ENCODE assay signal across 8 cellular contexts in genomic region chr2:30287857-30288513, GRCh38. TPM values are rescaled to one million over a fixed set of nuclear protein-coding genes. Genes with fewer than 3 reads are reported as not detected.
A peak's percentile ranks its signal among the peaks of the same experiment; 100 is the strongest.
DNase-seq lines count a peak whose midpoint lies in the region; ATAC-seq and TF ChIP-seq lines count a peak whose summit lies in the region.

No MANE protein-coding gene starts in this region.

- H3K4me3 ChIP-seq in Peyer's patch (peak overlapping the region in 1 of 4 donors; percentile 4), aorta (ENCODE audit: low read length in 2 of 2) (no peak overlapping the region)

- H3K27me3 Mint-ChIP-seq in IgD-negative memory B cell, result no peaks in the 10 kb centered on the region
- H3K27me3 Mint-ChIP-seq in immature natural killer cell (ENCODE audit: low read depth in 3 of 3), result peaks cover 0 to 5% (median 0%) of the 10 kb centered on the region in 3 donors

- intact Hi-C loops in aorta (cut with DNase I), result no loop called here

- H3K4me3 Mint-ChIP-seq in IgD-negative memory B cell, result peak overlapping the region; percentile 54 to 88 (median 78)
- H3K4me3 Mint-ChIP-seq in immature natural killer cell, result peak overlapping the region; percentile 42 to 75 (median 59)

- H3K9me3 ChIP-seq in Peyer's patch (no peaks in the 10 kb centered on the region), aorta (ENCODE audit: control insufficient read depth, low read length) (no peaks in the 10 kb centered on the region)

- 82 to 87% methylated on average over 4 of the region's 4 CpGs for WGBS in aorta, 2 donors

- peaks cover 3% of the 10 kb centered on the region for H3K36me3 Mint-ChIP-seq in IgD-negative memory B cell
- H3K36me3 Mint-ChIP-seq in immature natural killer cell, result no peaks in the 10 kb centered on the region

- H3K27ac Mint-ChIP-seq in IgD-negative memory B cell (peak overlapping the region; percentile 9 to 95 (median 76)), immature natural killer cell (peak overlapping the region; percentile 18 to 80 (median 50))

- H3K4me1 Mint-ChIP-seq in IgD-negative memory B cell, result peaks cover 47 to 60% (median 58%) of the 10 kb centered on the region in 3 donors
- peaks cover 28 to 38% of the 10 kb centered on the region in 2 donors for H3K4me1 Mint-ChIP-seq in immature natural killer cell

- H3K27me3 ChIP-seq in Peyer's patch, result no peaks in the 10 kb centered on the region
- H3K27me3 ChIP-seq in aorta (ENCODE audit: control insufficient read depth in 1 of 2, insufficient read depth in 2 of 2, low read length in 1 of 2), result no peaks in the 10 kb centered on the region

- peak overlapping the region in 2 of 4 donors; percentile 18 to 77 for H3K27ac ChIP-seq in Peyer's patch
- no peak overlapping the region for H3K27ac ChIP-seq in aorta (ENCODE audit: low read depth in 1 of 2, low read length in 2 of 2)

- H3K4me1 ChIP-seq in Peyer's patch (peaks cover 0 to 8% (median 2%) of the 10 kb centered on the region in 4 donors), aorta (ENCODE audit: control insufficient read depth in 1 of 2, insufficient read depth in 2 of 2, low read length in 2 of 2) (no peaks in the 10 kb centered on the region)

- no peak for TF ChIP-seq POLR2A in Peyer's patch (IDR thresholded peaks at IDR 0.05)

- H3K36me3 ChIP-seq in Peyer's patch (no peaks in the 10 kb centered on the region), aorta (ENCODE audit: control insufficient read depth in 1 of 2, insufficient read depth in 2 of 2, low read length in 1 of 2) (no peaks in the 10 kb centered on the region)

- TF ChIP-seq CTCF in Peyer's patch (IDR thresholded peaks at IDR 0.05), result no peak

- peak in 1 of 3 donors; percentile 6 for DNase-seq in immature natural killer cell
- DNase-seq in Peyer's patch, result no peak
- no peak for DNase-seq in 8988T
- DNase-seq in glomerular visceral epithelial cell (ENCODE audit: extremely low spot score), result no peak
- DNase-seq in aorta, result no peak

- peak; percentile 57 for ATAC-seq in GM18861 (IDR thresholded peaks at IDR 0.05; ENCODE audit: unreplicated experiment)
- peak; percentile 52 for ATAC-seq in GM21737 (IDR thresholded peaks at IDR 0.05; ENCODE audit: unreplicated experiment)
- no peak for ATAC-seq in aorta (ENCODE audit: low FRiP score)

- no peaks in the 10 kb centered on the region for H3K9me3 Mint-ChIP-seq in IgD-negative memory B cell
- H3K9me3 Mint-ChIP-seq in immature natural killer cell, result no peaks in the 10 kb centered on the region

RNA-seq across cellular contexts. Expression of gene LBH, which starts 56.7 kb away (rescaled TPM):
- polyA plus RNA-seq in IgD-negative memory B cell, result 163 TPM
- 100 to 1,000 TPM; 101 to 137 (median 129) TPM for polyA plus RNA-seq in immature natural killer cell
- 10 to 100 TPM; 10.9 to 44.6 (median 14.8) TPM for total RNA-seq in Peyer's patch
- total RNA-seq in aorta, result 100 to 1,000 TPM; 105 to 213 TPM
- polyA plus RNA-seq in aorta, result 10 to 100 TPM; 56.1 to 83.8 TPM
